Comparison of ENCODE assay signal across 22 cellular contexts in the genomic region with DNA sequence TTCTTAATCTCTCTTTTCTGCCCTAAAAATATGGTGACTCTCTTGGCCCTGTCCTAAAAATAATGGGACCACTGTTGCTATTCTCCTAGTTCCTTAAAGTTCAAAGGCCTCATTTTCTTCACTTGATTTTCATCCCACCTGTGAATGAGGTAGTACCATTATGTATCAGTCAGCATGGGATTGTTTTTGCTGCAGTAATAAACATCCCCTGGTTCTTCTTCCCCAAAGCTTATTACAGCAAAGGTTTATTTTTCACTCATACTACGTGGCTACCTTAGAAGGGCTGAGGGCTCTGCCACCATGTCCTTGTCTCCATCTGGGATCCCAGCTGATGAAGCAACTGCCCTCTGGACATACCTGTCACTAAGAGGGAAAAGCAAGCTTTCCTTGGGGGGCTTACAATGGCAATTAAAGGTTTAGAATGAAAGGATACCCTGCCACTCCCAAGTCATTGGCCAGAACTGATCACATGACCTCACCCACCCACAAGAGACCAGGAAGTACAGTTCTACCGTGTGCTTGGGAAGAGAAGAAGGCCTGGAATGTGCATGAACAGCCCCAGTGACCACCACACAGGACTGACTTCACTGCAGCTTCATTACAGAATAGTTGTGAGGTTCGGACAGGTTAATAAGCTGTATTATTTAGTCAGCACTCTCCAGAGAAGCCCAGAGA. TPM values are rescaled to one million over a fixed set of nuclear protein-coding genes. Genes with fewer than 3 reads are reported as not detected.
DNase-seq lines count a peak whose midpoint lies in the region; ATAC-seq and TF ChIP-seq lines count a peak whose summit lies in the region.
"Had no signal": no experiment of that assay in that cellular context is flagged by ENCODE, and none has a peak within 500 bp of the region (broad histone marks: within the 10 kb centered on the region; RNA-seq: fewer than 3 reads in every experiment).

No MANE protein-coding gene starts in this region.

- H3K4me3 Mint-ChIP-seq in activated T-helper 17 cell treated with anti-CD3 and anti-CD28 coated beads, Interleukin-2, amount 50 U/mL, for 72 hours, result no peak overlapping the region
- H3K4me3 Mint-ChIP-seq in natural killer cell treated with Interleukin-12 subunit alpha and Interleukin-12 subunit beta and Interleukin-15 and Interleukin-18, amount 100 ng/mL, for 72 hours, result peak overlapping the region; percentile 55
- H3K4me3 Mint-ChIP-seq: activated T-helper 1 cell treated with anti-CD3 and anti-CD28 coated beads, Interleukin-12 subunit alpha, Interleukin-12 subunit beta, Interleukin-2, Interleukin-4 antibody, amounts not matched to agents 30 ng/mL and 10 ng/mL and 1 ng/mL, durations not matched to agents 14 hours and 24 hours and 36 hours; HFFc6 had no signal

- POLR2A ChIA-PET in HEK293 (lab: Yijun Ruan, JAX), result interaction anchor here (2.1 kb wide), 1 partner anchor 8 kb away, joined by 12 read pairs; a partner anchor contains a TSS

- H3K27me3 Mint-ChIP-seq in activated T-helper 17 cell treated with anti-CD3 and anti-CD28 coated beads, Interleukin-2, amount 50 U/mL, for 72 hours, result no peaks in the 10 kb centered on the region
- no peaks in the 10 kb centered on the region for H3K27me3 Mint-ChIP-seq in natural killer cell treated with Interleukin-12 subunit alpha and Interleukin-12 subunit beta and Interleukin-15 and Interleukin-18, amount 100 ng/mL, for 72 hours

- no peak overlapping the region for H3K27ac ChIP-seq in HEK293 (ENCODE audit: extremely low read depth, low read depth, low read length)
- H3K27ac ChIP-seq: BLaER1, brain microvascular endothelial cell, PC-9, prostate gland, SJSA1, skin epidermis, suprapubic skin had no signal

- peaks cover 17% of the 10 kb centered on the region for H3K36me3 Mint-ChIP-seq in activated T-helper 17 cell treated with anti-CD3 and anti-CD28 coated beads, Interleukin-2, amount 50 U/mL, for 72 hours (ENCODE audit: low read depth)
- H3K36me3 Mint-ChIP-seq in natural killer cell treated with Interleukin-12 subunit alpha and Interleukin-12 subunit beta and Interleukin-15 and Interleukin-18, amount 100 ng/mL, for 72 hours, result peaks cover 22% of the 10 kb centered on the region

- H3K4me1 Mint-ChIP-seq in activated T-helper 17 cell treated with anti-CD3 and anti-CD28 coated beads, Interleukin-2, amount 50 U/mL, for 72 hours, result peaks cover 7% of the 10 kb centered on the region
- peaks cover 41 to 44% of the 10 kb centered on the region in 2 donors for H3K4me1 Mint-ChIP-seq in natural killer cell treated with Interleukin-12 subunit alpha and Interleukin-12 subunit beta and Interleukin-15 and Interleukin-18, amount 100 ng/mL, for 72 hours (ENCODE audit: low read depth in 2 of 2)

- no peak for TF ChIP-seq CTCF in HEK293 (tag by site-specific recombination; IDR thresholded peaks at IDR 0.05)

- H3K27ac Mint-ChIP-seq in activated T-helper 17 cell treated with anti-CD3 and anti-CD28 coated beads, Interleukin-2, amount 50 U/mL, for 72 hours, result peak overlapping the region; percentile 44
- peak overlapping the region; percentile 37 to 75 for H3K27ac Mint-ChIP-seq in natural killer cell treated with Interleukin-12 subunit alpha and Interleukin-12 subunit beta and Interleukin-15 and Interleukin-18, amount 100 ng/mL, for 72 hours
- H3K27ac Mint-ChIP-seq: activated T-helper 1 cell treated with anti-CD3 and anti-CD28 coated beads, Interleukin-12 subunit alpha, Interleukin-12 subunit beta, Interleukin-2, Interleukin-4 antibody, amounts not matched to agents 30 ng/mL and 10 ng/mL and 1 ng/mL, durations not matched to agents 14 hours and 24 hours and 36 hours; HFFc6 had no signal

- no peaks in the 10 kb centered on the region for H3K4me1 ChIP-seq in HEK293 (ENCODE audit: control insufficient read depth, insufficient read depth, low read length)
- H3K4me1 ChIP-seq: prostate gland, SJSA1 had no signal

- peaks cover 20 to 89% of the 10 kb centered on the region in 2 experiments for H3K36me3 ChIP-seq in HEK293 (ENCODE audit: control insufficient read depth in 2 of 2, insufficient read depth in 1 of 2, low read length in 2 of 2)

- peak; percentile 38 for ATAC-seq in activated T-helper 17 cell treated with anti-CD3 and anti-CD28 coated beads, Interleukin-2, amount 50 U/mL, for 72 hours (replicated peaks)
- ATAC-seq in natural killer cell treated with Interleukin-12 subunit alpha and Interleukin-12 subunit beta and Interleukin-15 and Interleukin-18, amount 100 ng/mL, for 72 hours, result no peak
- no peak for ATAC-seq in activated CD4-positive, CD25-positive, alpha-beta regulatory T cell treated with anti-CD3 and anti-CD28 coated beads, Interleukin-2, amount 50 U/mL, for 24 hours

- H3K4me3 ChIP-seq in HEK293 (ENCODE audit: low read depth, low read length), result no peak overlapping the region
- H3K4me3 ChIP-seq: BLaER1, PC-9, prostate gland, SJSA1, skin epidermis, suprapubic skin had no signal

- no peaks in the 10 kb centered on the region for H3K9me3 Mint-ChIP-seq in activated T-helper 17 cell treated with anti-CD3 and anti-CD28 coated beads, Interleukin-2, amount 50 U/mL, for 72 hours
- H3K9me3 Mint-ChIP-seq in natural killer cell treated with Interleukin-12 subunit alpha and Interleukin-12 subunit beta and Interleukin-15 and Interleukin-18, amount 100 ng/mL, for 72 hours, result no peaks in the 10 kb centered on the region
- H3K9me3 Mint-ChIP-seq: activated T-helper 1 cell treated with anti-CD3 and anti-CD28 coated beads, Interleukin-12 subunit alpha, Interleukin-12 subunit beta, Interleukin-2, Interleukin-4 antibody, amounts not matched to agents 30 ng/mL and 10 ng/mL and 1 ng/mL, durations not matched to agents 14 hours and 24 hours and 36 hours; HFFc6 had no signal

- no peak for DNase-seq in natural killer cell treated with Interleukin-12 subunit alpha and Interleukin-12 subunit beta and Interleukin-15 and Interleukin-18, amount 100 ng/mL, for 72 hours (ENCODE audit: low spot score)
- no peak for DNase-seq in EL
- DNase-seq: brain microvascular endothelial cell, cortex of kidney, foreskin fibroblast, HFFc6, hypothalamus, kidney, mesendoderm, NCI-H1417, PC-9 had no signal

- no peaks in the 10 kb centered on the region for H3K9me3 ChIP-seq in HEK293 (ENCODE audit: control insufficient read depth, insufficient read depth, low read depth, low read length)
- H3K9me3 ChIP-seq: prostate gland, SJSA1, suprapubic skin had no signal

- CTCF ChIA-PET in HEK293 (lab: Yijun Ruan, JAX), result interaction anchor here (0.7 to 0.8 kb wide), 2 partner anchors 79 to 153 kb away, joined by 3 read pairs; no protein-coding TSS in a partner anchor

TF ChIP-seq in HEK293, 187 proteins besides CTCF, POLR2A, EP300 and RAD21:
- peak; percentile 97 for TF ChIP-seq RBAK (tag by site-specific recombination; IDR thresholded peaks at IDR 0.05)
- TF ChIP-seq, protein P1, sequence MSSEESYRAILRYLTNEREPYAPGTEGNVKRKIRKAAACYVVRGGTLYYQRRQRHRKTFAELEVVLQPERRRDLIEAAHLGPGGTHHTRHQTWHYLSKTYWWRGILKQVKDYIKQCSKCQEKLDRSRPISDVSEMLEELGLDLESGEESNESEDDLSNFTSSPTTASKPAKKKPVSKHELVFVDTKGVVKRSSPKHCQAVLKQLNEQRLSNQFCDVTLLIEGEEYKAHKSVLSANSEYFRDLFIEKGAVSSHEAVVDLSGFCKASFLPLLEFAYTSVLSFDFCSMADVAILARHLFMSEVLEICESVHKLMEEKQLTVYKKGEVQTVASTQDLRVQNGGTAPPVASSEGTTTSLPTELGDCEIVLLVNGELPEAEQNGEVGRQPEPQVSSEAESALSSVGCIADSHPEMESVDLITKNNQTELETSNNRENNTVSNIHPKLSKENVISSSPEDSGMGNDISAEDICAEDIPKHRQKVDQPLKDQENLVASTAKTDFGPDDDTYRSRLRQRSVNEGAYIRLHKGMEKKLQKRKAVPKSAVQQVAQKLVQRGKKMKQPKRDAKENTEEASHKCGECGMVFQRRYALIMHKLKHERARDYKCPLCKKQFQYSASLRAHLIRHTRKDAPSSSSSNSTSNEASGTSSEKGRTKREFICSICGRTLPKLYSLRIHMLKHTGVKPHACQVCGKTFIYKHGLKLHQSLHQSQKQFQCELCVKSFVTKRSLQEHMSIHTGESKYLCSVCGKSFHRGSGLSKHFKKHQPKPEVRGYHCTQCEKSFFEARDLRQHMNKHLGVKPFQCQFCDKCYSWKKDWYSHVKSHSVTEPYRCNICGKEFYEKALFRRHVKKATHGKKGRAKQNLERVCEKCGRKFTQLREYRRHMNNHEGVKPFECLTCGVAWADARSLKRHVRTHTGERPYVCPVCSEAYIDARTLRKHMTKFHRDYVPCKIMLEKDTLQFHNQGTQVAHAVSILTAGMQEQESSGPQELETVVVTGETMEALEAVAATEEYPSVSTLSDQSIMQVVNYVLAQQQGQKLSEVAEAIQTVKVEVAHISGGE (tag by site-specific recombination; conservative IDR thresholded peaks at IDR 0.05; ENCODE audit: low read depth), result no peak

RNA-seq across cellular contexts. Expression of a gene that starts 7.8 kb away (rescaled TPM):
- 10 to 100 TPM; 13.8 to 18.0 TPM for total RNA-seq in activated T-helper 17 cell treated with anti-CD3 and anti-CD28 coated beads, Interleukin-2, amount 50 U/mL, for 72 hours
- total RNA-seq in natural killer cell treated with Interleukin-12 subunit alpha and Interleukin-12 subunit beta and Interleukin-15 and Interleukin-18, amount 100 ng/mL, for 72 hours, result 10 to 100 TPM; 63.7 to 64.2 TPM

RNA-seq across cellular contexts. Expression of a gene that starts 12.4 kb away (rescaled TPM):
- not detected for total RNA-seq in activated T-helper 17 cell treated with anti-CD3 and anti-CD28 coated beads, Interleukin-2, amount 50 U/mL, for 72 hours
- total RNA-seq in natural killer cell treated with Interleukin-12 subunit alpha and Interleukin-12 subunit beta and Interleukin-15 and Interleukin-18, amount 100 ng/mL, for 72 hours, result under 1 TPM in 1 of 2 donors, not detected in 1; 0.07 TPM
- total RNA-seq: activated CD8-positive, alpha-beta memory T cell treated with anti-CD3 and anti-CD28 coated beads for 36 hours; HFFc6; PC-9; SJSA1; T-helper 2 cell treated with Interferon-gamma antibody and Interleukin-4, amounts not matched to agents 100 ng/mL and 5 ng/mL, for 36 hours had no signal

RNA-seq across cellular contexts. Expression of a gene that starts 21.1 kb away (rescaled TPM):
- total RNA-seq in activated T-helper 17 cell treated with anti-CD3 and anti-CD28 coated beads, Interleukin-2, amount 50 U/mL, for 72 hours, result 10 to 100 TPM; 36.9 to 62.1 TPM
- total RNA-seq in natural killer cell treated with Interleukin-12 subunit alpha and Interleukin-12 subunit beta and Interleukin-15 and Interleukin-18, amount 100 ng/mL, for 72 hours, result 10 to 100 TPM; 34.6 to 90.2 TPM

RNA-seq across cellular contexts. Expression of a gene that starts 25.5 kb away (rescaled TPM):
- 1 to 10 TPM; 5.6 to 7.8 TPM for total RNA-seq in activated T-helper 17 cell treated with anti-CD3 and anti-CD28 coated beads, Interleukin-2, amount 50 U/mL, for 72 hours
- total RNA-seq in natural killer cell treated with Interleukin-12 subunit alpha and Interleukin-12 subunit beta and Interleukin-15 and Interleukin-18, amount 100 ng/mL, for 72 hours, result 10 to 100 TPM in 1 of 2 donors, 1 to 10 TPM in 1; 8.2 to 10.7 TPM

RNA-seq across cellular contexts. Expression of a gene that starts 59.9 kb away (rescaled TPM):
- total RNA-seq in activated T-helper 17 cell treated with anti-CD3 and anti-CD28 coated beads, Interleukin-2, amount 50 U/mL, for 72 hours, result 10 to 100 TPM; 92.0 to 92.2 TPM
- total RNA-seq in natural killer cell treated with Interleukin-12 subunit alpha and Interleukin-12 subunit beta and Interleukin-15 and Interleukin-18, amount 100 ng/mL, for 72 hours, result 100 to 1,000 TPM in 1 of 2 donors, 10 to 100 TPM in 1; 72.7 to 135 TPM
